In the genomic region with DNA sequence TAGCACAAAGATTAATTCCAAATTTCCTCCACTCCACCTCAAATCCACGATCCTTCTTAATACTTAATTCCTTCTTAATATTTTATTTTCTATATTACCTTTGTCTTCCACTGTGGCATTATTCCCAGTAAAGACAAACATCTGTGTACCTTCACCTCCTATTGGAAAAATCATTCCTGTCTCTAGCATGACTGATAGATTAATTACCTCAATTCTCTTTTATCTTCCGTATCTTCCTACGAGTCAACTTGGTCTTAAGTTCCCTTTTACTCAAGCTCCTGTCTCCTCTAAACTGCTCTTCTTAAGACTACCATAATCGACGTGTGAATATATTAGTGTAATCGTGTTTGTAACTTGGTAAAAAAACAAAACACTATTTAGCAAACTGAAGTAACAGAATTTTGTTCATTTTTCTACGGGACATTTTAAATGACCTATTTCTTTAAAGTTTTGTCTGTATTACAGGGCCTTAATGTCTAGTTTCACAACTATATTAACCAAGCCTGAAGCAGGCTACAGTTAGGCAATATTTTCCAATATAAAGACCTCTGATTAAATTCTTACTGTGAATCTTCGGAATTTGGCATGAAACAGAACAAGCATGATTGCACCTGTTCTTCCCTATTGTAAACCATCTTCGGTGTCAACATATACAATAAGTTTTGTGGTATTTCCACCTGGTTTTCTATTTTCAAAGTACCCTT, we compare ENCODE assay signal across 8 cellular contexts. TPM values are rescaled to one million over a fixed set of nuclear protein-coding genes. Genes with fewer than 3 reads are reported as not detected.
A peak's percentile ranks its signal among the peaks of the same experiment; 100 is the strongest.
DNase-seq lines count a peak whose midpoint lies in the region; ATAC-seq, FAIRE-seq and TF ChIP-seq lines count a peak whose summit lies in the region.

No MANE protein-coding gene starts in this region.

- H3K36me3 ChIP-seq in Loucy (ENCODE audit: insufficient read depth, low read length) (no peaks in the 10 kb centered on the region), bronchial epithelial cell (ENCODE audit: control insufficient read depth, insufficient read depth, low read length) (no peaks in the 10 kb centered on the region), muscle layer of duodenum (ENCODE audit: control insufficient read depth in 1 of 2, insufficient read depth in 2 of 2, low read length in 2 of 2) (peaks cover 0 to 4% of the 10 kb centered on the region in 2 donors)

- peaks cover 56% of the 10 kb centered on the region for H3K79me2 ChIP-seq in Loucy (ENCODE audit: insufficient read depth, low read length)

- peak overlapping the region; percentile 91 for H2AFZ ChIP-seq in Loucy (ENCODE audit: low read length)

- no peak for FAIRE-seq in bronchial epithelial cell (lab: Jason Lieb, UNC)

- peaks cover 38% of the 10 kb centered on the region for H4K20me1 ChIP-seq in Loucy (ENCODE audit: insufficient read depth, low read length, poor library complexity, severe bottlenecking)

- TF ChIP-seq CTCF in Loucy (conservative IDR thresholded peaks at IDR 0.05; ENCODE audit: low read length): no peak
- TF ChIP-seq CTCF in bronchial epithelial cell (IDR thresholded peaks at IDR 0.05; ENCODE audit: insufficient read depth, low read length, severe bottlenecking): no peak

- no peaks in the 10 kb centered on the region for H3K9me2 ChIP-seq in Loucy (replicated peaks; ENCODE audit: low read depth, low read length)

- peak overlapping the region; percentile 83 for H3K4me3 ChIP-seq in Loucy (ENCODE audit: low read length, poor library complexity, severe bottlenecking)
- peak overlapping the region; percentile 81 for H3K4me3 ChIP-seq in bronchial epithelial cell (ENCODE audit: low read depth, low read length)
- H3K4me3 ChIP-seq in muscle layer of duodenum (ENCODE audit: low read depth in 1 of 2, low read length in 2 of 2): peak overlapping the region; percentile 97 to 98

- DNase-seq in CD1c-positive myeloid dendritic cell (ENCODE audit: extremely low spot score) (peak; percentile 26), bronchial epithelial cell (ENCODE audit: low read depth) (peak; percentile 4), ecto neural progenitor cell (ENCODE audit: low spot score) (no peak), left lobe of liver (ENCODE audit: low spot score) (no peak), HuH-7.5 (ENCODE audit: low spot score) (no peak)

- no peak for ATAC-seq in GM21825 (IDR thresholded peaks at IDR 0.05; ENCODE audit: unreplicated experiment)
- no peak for ATAC-seq in left lobe of liver

- peak overlapping the region; percentile 99 for H3K27ac ChIP-seq in muscle layer of duodenum (ENCODE audit: low read length)

- peak overlapping the region; percentile 72 for H3K4me2 ChIP-seq in Loucy (ENCODE audit: low read depth, low read length, poor library complexity, severe bottlenecking)

- no peaks in the 10 kb centered on the region for H3K9me3 ChIP-seq in Loucy (ENCODE audit: insufficient read depth, low read depth, low read length)
- peaks cover 0 to 4% of the 10 kb centered on the region in 2 donors for H3K9me3 ChIP-seq in muscle layer of duodenum (ENCODE audit: control insufficient read depth in 1 of 2, low read length in 2 of 2)

- H3K9ac ChIP-seq in Loucy (ENCODE audit: low read depth, low read length, poor library complexity, severe bottlenecking): peak overlapping the region; percentile 84

- peaks cover 41% of the 10 kb centered on the region for H3K4me1 ChIP-seq in Loucy (ENCODE audit: insufficient read depth, low read length, poor library complexity, severe bottlenecking)
- H3K4me1 ChIP-seq in muscle layer of duodenum (ENCODE audit: control insufficient read depth in 1 of 2, insufficient read depth in 2 of 2, low read length in 2 of 2): peaks cover 8 to 23% of the 10 kb centered on the region in 2 donors

- H3K27me3 ChIP-seq in Loucy (ENCODE audit: insufficient read depth, low read length, poor library complexity, severe bottlenecking) (no peaks in the 10 kb centered on the region), bronchial epithelial cell (ENCODE audit: control insufficient read depth, insufficient read depth, low read length) (no peaks in the 10 kb centered on the region), muscle layer of duodenum (ENCODE audit: low read depth, low read length) (no peaks in the 10 kb centered on the region)

- H3F3A ChIP-seq in Loucy (ENCODE audit: low read depth): no peaks in the 10 kb centered on the region

RNA-seq across cellular contexts. Expression of a gene that starts 1.1 kb away (rescaled TPM):
- total RNA-seq in bronchial epithelial cell (18.4 and 20.5 TPM in 2 replicates), left lobe of liver (18.8 TPM)

Comparison
In these comparisons a context has a peak if more than half of its experiments do, and no peak if none do; other contexts are left out.
1. DNase-seq: peak in CD1c-positive myeloid dendritic cell (single experiment) and bronchial epithelial cell (single experiment); none in ecto neural progenitor cell (single experiment), left lobe of liver (single experiment) and HuH-7.5 (single experiment).
2. Peak in every context shown above with its lines, with median percentiles within 50 percentile points of each other: H3K4me3 ChIP-seq.